Comparison of ENCODE assay signal across 9 cellular contexts in the genomic region with DNA sequence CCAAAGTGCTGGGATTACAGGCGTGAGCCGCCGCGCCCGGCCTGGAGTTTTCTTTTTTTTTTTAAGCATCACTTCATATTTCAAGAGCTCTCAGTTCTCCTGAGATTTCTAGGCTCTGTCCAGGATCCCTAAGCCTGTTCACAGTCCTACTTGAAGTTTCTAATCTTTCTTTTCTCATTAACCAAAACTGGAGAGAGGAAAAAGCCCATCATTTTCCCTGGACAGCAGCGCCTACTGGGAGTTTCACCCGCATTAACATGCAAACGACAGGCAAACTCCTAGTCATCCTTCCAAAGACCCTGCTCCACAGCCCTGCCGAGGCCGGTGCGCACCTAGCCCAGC. TPM values are rescaled to one million over a fixed set of nuclear protein-coding genes. Genes with fewer than 3 reads are reported as not detected.
DNase-seq lines count a peak whose midpoint lies in the region; TF ChIP-seq lines count a peak whose summit lies in the region.
"Not testable (repeated sequence)": the region's sequence is repeated elsewhere in the genome, so short reads cannot be mapped to it uniquely, and the experiment has no call there.
"Had no signal": no experiment of that assay in that cellular context is flagged by ENCODE, and none has a peak within 500 bp of the region (broad histone marks: within the 10 kb centered on the region; RNA-seq: fewer than 3 reads in every experiment).

No MANE protein-coding gene starts in this region.

- peak overlapping the region; percentile 91 for H2BK15ac ChIP-seq in mesenchymal stem cell (ENCODE audit: low read depth, poor library complexity, severe bottlenecking)

- H4K20me1 ChIP-seq in MM.1S (ENCODE audit: insufficient read depth, low read length): not testable (repeated sequence)

- not testable (repeated sequence) for H3F3A ChIP-seq in MM.1S (ENCODE audit: insufficient read depth, low read length)

- H2BK120ac ChIP-seq in mesenchymal stem cell (ENCODE audit: low read depth, low read length): peak overlapping the region; percentile 83

- not testable (repeated sequence) for H3K36me3 ChIP-seq in MM.1S (replicated peaks; ENCODE audit: insufficient read depth, low read length); breast epithelium; urinary bladder (ENCODE audit: insufficient read depth)
- peaks cover 6 to 10% of the 10 kb centered on the region in 2 experiments for H3K36me3 ChIP-seq in mesenchymal stem cell (ENCODE audit: control insufficient read depth in 1 of 2, insufficient read depth in 2 of 2, low read depth in 1 of 2, low read length in 2 of 2)

- not testable (repeated sequence) for H3K27me3 Mint-ChIP-seq in activated CD4-positive, alpha-beta T cell treated with anti-CD3 and anti-CD28 coated beads, Interleukin-2, amount 10 ng/mL, durations not matched to agents 24 days and 14 days

- H2BK12ac ChIP-seq in mesenchymal stem cell (ENCODE audit: low read length in 2 of 2): peak overlapping the region in 1 of 2 experiments; percentile 6

- H3K14ac ChIP-seq in mesenchymal stem cell (ENCODE audit: low read length in 2 of 2): peak overlapping the region; percentile 35 to 47

- peak overlapping the region; percentile 76 for H4K91ac ChIP-seq in mesenchymal stem cell (ENCODE audit: low read length)

- peak overlapping the region; percentile 74 for H2BK5ac ChIP-seq in mesenchymal stem cell (ENCODE audit: low read depth, low read length, poor library complexity, severe bottlenecking)

- not testable (repeated sequence) for TF ChIP-seq CTCF in MM.1S (IDR thresholded peaks at IDR 0.05; ENCODE audit: low read length); breast epithelium (IDR thresholded peaks at IDR 0.05); foreskin fibroblast (IDR thresholded peaks at IDR 0.05; ENCODE audit: low read depth, low read length)

- not testable (repeated sequence) for H3K23ac ChIP-seq in mesenchymal stem cell (ENCODE audit: low read length in 2 of 2)

- H3K4me2 ChIP-seq in MM.1S (ENCODE audit: low read depth, low read length): peak overlapping the region; percentile 82
- H3K4me2 ChIP-seq in mesenchymal stem cell (ENCODE audit: low read length, poor library complexity, severe bottlenecking): peak overlapping the region; percentile 97

- peaks cover 16% of the 10 kb centered on the region for H3K36me3 Mint-ChIP-seq in activated CD4-positive, alpha-beta T cell treated with anti-CD3 and anti-CD28 coated beads, Interleukin-2, amount 10 ng/mL, durations not matched to agents 24 days and 14 days (ENCODE audit: low read depth)

- not testable (repeated sequence) for TF ChIP-seq POLR2A in breast epithelium (IDR thresholded peaks at IDR 0.05)

- not testable (repeated sequence) for H3K27me3 ChIP-seq in MM.1S (replicated peaks; ENCODE audit: insufficient read depth, low read length); breast epithelium; mesenchymal stem cell (ENCODE audit: control insufficient read depth in 1 of 2, insufficient read depth in 1 of 2, low read length in 2 of 2)

- H3K27ac Mint-ChIP-seq in activated CD4-positive, alpha-beta T cell treated with anti-CD3 and anti-CD28 coated beads, Interleukin-2, amount 10 ng/mL, durations not matched to agents 24 days and 14 days: peak overlapping the region; percentile 67

- H3K4me3 Mint-ChIP-seq in activated CD4-positive, alpha-beta T cell treated with anti-CD3 and anti-CD28 coated beads, Interleukin-2, amount 10 ng/mL, durations not matched to agents 24 days and 14 days: peak overlapping the region; percentile 82

- not testable (repeated sequence) for H3K4me1 ChIP-seq in MM.1S (ENCODE audit: low read length); mesenchymal stem cell (ENCODE audit: control insufficient read depth, insufficient read depth, low read depth, low read length); urinary bladder (ENCODE audit: insufficient read depth)
- H3K4me1 ChIP-seq in breast epithelium: peaks cover 9 to 11% of the 10 kb centered on the region in 2 donors

- not testable (repeated sequence) for H3K9me3 ChIP-seq in MM.1S (replicated peaks; ENCODE audit: insufficient read depth, low read length); breast epithelium; mesenchymal stem cell (ENCODE audit: control insufficient read depth, low read length)

- H3K4ac ChIP-seq in mesenchymal stem cell (ENCODE audit: low read depth in 1 of 2, low read length in 2 of 2): peak overlapping the region in 1 of 2 experiments; percentile 60

- peaks cover 14% of the 10 kb centered on the region for H3K4me1 Mint-ChIP-seq in activated CD4-positive, alpha-beta T cell treated with anti-CD3 and anti-CD28 coated beads, Interleukin-2, amount 10 ng/mL, durations not matched to agents 24 days and 14 days

- peaks cover 32% of the 10 kb centered on the region for H3K79me2 ChIP-seq in MM.1S (ENCODE audit: low read length)

- H2AFZ ChIP-seq in MM.1S (ENCODE audit: low read length): peak overlapping the region; percentile 90
- H2AFZ ChIP-seq in mesenchymal stem cell (ENCODE audit: low read depth, low read length): peak overlapping the region; percentile 91

- not testable (repeated sequence) for H3K79me1 ChIP-seq in mesenchymal stem cell (replicated peaks; ENCODE audit: low read length, poor library complexity, severe bottlenecking)

- H3K27ac ChIP-seq in MM.1S (ENCODE audit: low read length) (peak overlapping the region; percentile 75; the same call in 1 of the 2 replicates), breast epithelium (peak overlapping the region; percentile 92 to 96), mesenchymal stem cell (ENCODE audit: low read length, poor library complexity, severe bottlenecking) (peak overlapping the region; percentile 16), urinary bladder (ENCODE audit: low read depth) (peak overlapping the region; percentile 85)

- intact Hi-C loops in activated CD4-positive, alpha-beta T cell treated with anti-CD3 and anti-CD28 coated beads, Interleukin-2, amount 10 ng/mL, durations not matched to agents 24 days and 14 days (cut with micrococcal nuclease): loop anchor here (1.0 to 2.0 kb wide), 2 partner anchors 14 to 23 kb away; partner anchors contain the start of gene NHP2
- intact Hi-C loops in breast epithelium (cut with DNase I; ENCODE audit: low total_unique reads): not testable (repeated sequence)

- peak overlapping the region; percentile 70 to 84 for H3K18ac ChIP-seq in mesenchymal stem cell (ENCODE audit: low read depth in 1 of 2, low read length in 2 of 2)

- 34% methylated on average over 10 of the region's 11 CpGs for WGBS in mesenchymal stem cell
- 8% methylated on average over 11 of the region's 11 CpGs for WGBS in urinary bladder

- H3K9me3 Mint-ChIP-seq in activated CD4-positive, alpha-beta T cell treated with anti-CD3 and anti-CD28 coated beads, Interleukin-2, amount 10 ng/mL, durations not matched to agents 24 days and 14 days: not testable (repeated sequence)

- peak overlapping the region; percentile 86 for H4K8ac ChIP-seq in mesenchymal stem cell (ENCODE audit: low read length)

- DNase-seq in DMS79 treated with DMSO at 0.1 percent for 48 hours (lab: John Stamatoyannopoulos, UW) (peak; percentile 26), foreskin fibroblast (peak in 1 of 2 donors; percentile 52), renal cortical epithelial cell (ENCODE audit: low read depth) (peak; percentile 43)
- DNase-seq in MM.1S; activated CD4-positive, alpha-beta T cell treated with anti-CD3 and anti-CD28 coated beads, Interleukin-2, amount 10 ng/mL, durations not matched to agents 24 days and 14 days; breast epithelium (ENCODE audit: low spot score in 2 of 2); mesenchymal stem cell: not testable (repeated sequence)

- not testable (repeated sequence) for H2AK5ac ChIP-seq in mesenchymal stem cell (ENCODE audit: low read length, severe bottlenecking)

- peak overlapping the region; percentile 87 for H3K9ac ChIP-seq in MM.1S (ENCODE audit: low read length)
- H3K9ac ChIP-seq in mesenchymal stem cell (ENCODE audit: low read length): peak overlapping the region; percentile 89

- H3K9me2 ChIP-seq in MM.1S (replicated peaks; ENCODE audit: insufficient read depth, low read length): not testable (repeated sequence)

- H3K4me3 ChIP-seq in MM.1S (ENCODE audit: low read length): peak overlapping the region; percentile 90
- peak overlapping the region; percentile 81 to 88 (median 87) for H3K4me3 ChIP-seq in breast epithelium
- peak overlapping the region; percentile 65 to 74 for H3K4me3 ChIP-seq in foreskin fibroblast (ENCODE audit: low read depth in 1 of 2, low read length in 2 of 2)
- peak overlapping the region; percentile 83 to 86 for H3K4me3 ChIP-seq in mesenchymal stem cell (ENCODE audit: insufficient read depth in 1 of 2, low read depth in 1 of 2, low read length in 2 of 2)
- H3K4me3 ChIP-seq in urinary bladder (ENCODE audit: low read depth, low read length): peak overlapping the region; percentile 91

RNA-seq across cellular contexts. Expression of gene RMND5B, which starts 0.6 kb away (rescaled TPM):
- 29.3 and 29.5 TPM in 2 replicates for total RNA-seq in activated CD4-positive, alpha-beta T cell treated with anti-CD3 and anti-CD28 coated beads, Interleukin-2, amount 10 ng/mL, durations not matched to agents 24 days and 14 days
- total RNA-seq in breast epithelium: 10 to 100 TPM; 34.4 to 40.4 (median 36.3) TPM
- 14.0 TPM for polyA plus RNA-seq in mesenchymal stem cell (2013, experiment 1 of 2)
- polyA plus RNA-seq in mesenchymal stem cell (2013, experiment 2 of 2): 14.1 TPM
- 30.9 and 34.1 TPM in 2 replicates for total RNA-seq in renal cortical epithelial cell
- total RNA-seq in urinary bladder: 18.1 TPM
- polyA plus RNA-seq in urinary bladder: 48.3 TPM

RNA-seq across cellular contexts. Expression of gene N4BP3, which starts 16.9 kb away (rescaled TPM):
- total RNA-seq in activated CD4-positive, alpha-beta T cell treated with anti-CD3 and anti-CD28 coated beads, Interleukin-2, amount 10 ng/mL, durations not matched to agents 24 days and 14 days: 3.2 and 3.3 TPM in 2 replicates
- 1 to 10 TPM in 2 of 3 donors, under 1 TPM in 1; 0.32 to 9.8 (median 4.9) TPM for total RNA-seq in breast epithelium
- 0.01 TPM for polyA plus RNA-seq in mesenchymal stem cell (2013, experiment 1 of 2)
- 0.01 TPM for polyA plus RNA-seq in mesenchymal stem cell (2013, experiment 2 of 2)
- 2.6 and 3.3 TPM in 2 replicates for total RNA-seq in renal cortical epithelial cell
- total RNA-seq in urinary bladder: 4.2 TPM
- 2.4 TPM for polyA plus RNA-seq in urinary bladder

RNA-seq across cellular contexts. Expression of gene NHP2, which starts 23.5 kb away (rescaled TPM):
- 267 and 273 TPM in 2 replicates for total RNA-seq in activated CD4-positive, alpha-beta T cell treated with anti-CD3 and anti-CD28 coated beads, Interleukin-2, amount 10 ng/mL, durations not matched to agents 24 days and 14 days
- total RNA-seq in breast epithelium (100 to 1,000 TPM; 148 to 256 (median 220) TPM), renal cortical epithelial cell (146 and 242 TPM in 2 replicates), urinary bladder (44.0 TPM)
- polyA plus RNA-seq in mesenchymal stem cell (2013, experiment 1 of 2): 114 TPM
- polyA plus RNA-seq in mesenchymal stem cell (2013, experiment 2 of 2): 119 TPM
- polyA plus RNA-seq in urinary bladder: 203 TPM

RNA-seq across cellular contexts. Expression of gene GMCL2, which starts 57.0 kb away (rescaled TPM):
- total RNA-seq in activated CD4-positive, alpha-beta T cell treated with anti-CD3 and anti-CD28 coated beads, Interleukin-2, amount 10 ng/mL, durations not matched to agents 24 days and 14 days: 0.07 TPM in 1 of 2 replicates, not detected in the other
- not detected for total RNA-seq in breast epithelium
- not detected for polyA plus RNA-seq in mesenchymal stem cell (2013, experiment 1 of 2)
- not detected for polyA plus RNA-seq in mesenchymal stem cell (2013, experiment 2 of 2)
- not detected in 2 replicates for total RNA-seq in renal cortical epithelial cell
- total RNA-seq in urinary bladder: 0.16 TPM
- not detected for polyA plus RNA-seq in urinary bladder
- total RNA-seq: activated CD8-positive, alpha-beta memory T cell treated with anti-CD3 and anti-CD28 coated beads for 36 hours had no signal

Comparison
In these comparisons a context has a peak if more than half of its experiments do, and no peak if none do; other contexts are left out.
1. H3K27ac ChIP-seq: peak in every context shown above with its lines; median percentile 94 in breast epithelium; 85 in urinary bladder; 75 in MM.1S; 16 in mesenchymal stem cell.